Comparison of ENCODE assay signal across 25 cellular contexts in the genomic region with DNA sequence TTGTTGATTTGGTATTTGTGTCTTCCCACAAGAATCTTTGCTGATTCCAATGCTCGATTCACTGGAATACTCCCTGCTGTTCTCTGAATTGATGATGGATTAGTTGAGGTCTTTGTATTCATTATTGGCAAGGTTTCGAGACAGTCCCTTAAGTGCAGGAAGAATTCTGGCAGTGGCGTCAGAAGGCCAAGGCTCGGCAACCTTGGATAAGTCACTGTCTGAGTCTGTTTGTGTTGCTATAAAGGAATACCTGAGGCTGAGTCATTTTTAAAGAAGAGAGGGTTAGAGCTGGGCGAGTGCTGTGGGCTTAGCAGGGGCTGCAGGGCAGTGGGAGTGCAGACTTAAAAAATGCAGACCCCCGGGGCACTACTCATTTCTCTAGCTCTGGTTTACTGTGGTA. TPM values are rescaled to one million over a fixed set of nuclear protein-coding genes. Genes with fewer than 3 reads are reported as not detected.
A peak's percentile ranks its signal among the peaks of the same experiment; 100 is the strongest.
DNase-seq lines count a peak whose midpoint lies in the region; ATAC-seq and TF ChIP-seq lines count a peak whose summit lies in the region.
"Had no signal": no experiment of that assay in that cellular context is flagged by ENCODE, and none has a peak within 500 bp of the region (broad histone marks: within the 10 kb centered on the region; RNA-seq: fewer than 3 reads in every experiment).

No MANE protein-coding gene starts in this region.

- no peaks in the 10 kb centered on the region for H3K27me3 Mint-ChIP-seq in natural killer cell treated with Interleukin-12 subunit alpha and Interleukin-12 subunit beta and Interleukin-15 and Interleukin-18, amount 100 ng/mL, for 72 hours
- H3K27me3 Mint-ChIP-seq in natural killer cell (ENCODE audit: low read depth in 2 of 2), result no peaks in the 10 kb centered on the region
- H3K27me3 Mint-ChIP-seq in dendritic cell treated with granulocyte-macrophage colony-stimulating factor and Interleukin-4, amounts not matched to agents 40 ng/mL and 50 ng/mL, for 4 days, result no peaks in the 10 kb centered on the region
- H3K27me3 Mint-ChIP-seq in naive thymus-derived CD8-positive, alpha-beta T cell, result no peaks in the 10 kb centered on the region
- H3K27me3 Mint-ChIP-seq: activated CD4-positive, alpha-beta T cell treated with anti-CD3 and anti-CD28 coated beads, Interleukin-2, amount 10 ng/mL, durations not matched to agents 7 days and 5 days; activated CD8-positive, alpha-beta memory T cell treated with anti-CD3 and anti-CD28 coated beads, Interleukin-2, amount 10 ng/mL, durations not matched to agents 7 days and 5 days; activated naive CD8-positive, alpha-beta T cell had no signal

- peaks cover 5% of the 10 kb centered on the region for H3K36me3 Mint-ChIP-seq in natural killer cell treated with Interleukin-12 subunit alpha and Interleukin-12 subunit beta and Interleukin-15 and Interleukin-18, amount 100 ng/mL, for 72 hours
- no peaks in the 10 kb centered on the region for H3K36me3 Mint-ChIP-seq in natural killer cell
- peaks cover 37% of the 10 kb centered on the region for H3K36me3 Mint-ChIP-seq in dendritic cell treated with granulocyte-macrophage colony-stimulating factor and Interleukin-4, amounts not matched to agents 40 ng/mL and 50 ng/mL, for 4 days (ENCODE audit: low read depth)
- H3K36me3 Mint-ChIP-seq in naive thymus-derived CD8-positive, alpha-beta T cell, result peaks cover 0 to 3% (median 0%) of the 10 kb centered on the region in 3 donors

- H3K9me3 ChIP-seq in mesodermal cell (ENCODE audit: control insufficient read depth, low read length), result no peaks in the 10 kb centered on the region
- H3K9me3 ChIP-seq in tibial artery, result no peaks in the 10 kb centered on the region
- no peaks in the 10 kb centered on the region for H3K9me3 ChIP-seq in right atrium auricular region
- H3K9me3 ChIP-seq: prostate gland, sigmoid colon, vagina had no signal

- H3K4me1 Mint-ChIP-seq in natural killer cell treated with Interleukin-12 subunit alpha and Interleukin-12 subunit beta and Interleukin-15 and Interleukin-18, amount 100 ng/mL, for 72 hours (ENCODE audit: low read depth in 2 of 2), result peaks cover 82 to 87% of the 10 kb centered on the region in 2 donors
- peaks cover 88% of the 10 kb centered on the region in 2 donors for H3K4me1 Mint-ChIP-seq in natural killer cell
- peaks cover 78% of the 10 kb centered on the region for H3K4me1 Mint-ChIP-seq in dendritic cell treated with granulocyte-macrophage colony-stimulating factor and Interleukin-4, amounts not matched to agents 40 ng/mL and 50 ng/mL, for 4 days (ENCODE audit: low read depth)
- peaks cover 45 to 82% (median 68%) of the 10 kb centered on the region in 4 donors for H3K4me1 Mint-ChIP-seq in naive thymus-derived CD8-positive, alpha-beta T cell

- H3K36me3 ChIP-seq in mesodermal cell (ENCODE audit: control insufficient read depth, insufficient read depth, low read length) (no peaks in the 10 kb centered on the region), tibial artery (no peaks in the 10 kb centered on the region), right atrium auricular region (no peaks in the 10 kb centered on the region)
- H3K36me3 ChIP-seq: prostate gland, sigmoid colon, vagina had no signal

- no peaks in the 10 kb centered on the region for H3K9me3 Mint-ChIP-seq in natural killer cell treated with Interleukin-12 subunit alpha and Interleukin-12 subunit beta and Interleukin-15 and Interleukin-18, amount 100 ng/mL, for 72 hours
- H3K9me3 Mint-ChIP-seq in natural killer cell, result no peaks in the 10 kb centered on the region
- H3K9me3 Mint-ChIP-seq in dendritic cell treated with granulocyte-macrophage colony-stimulating factor and Interleukin-4, amounts not matched to agents 40 ng/mL and 50 ng/mL, for 4 days, result peaks cover 5% of the 10 kb centered on the region
- peaks cover 0 to 7% (median 0%) of the 10 kb centered on the region in 9 donors for H3K9me3 Mint-ChIP-seq in naive thymus-derived CD8-positive, alpha-beta T cell

- H3K27ac ChIP-seq in mesodermal cell (ENCODE audit: low read depth, low read length, severe bottlenecking) (peak overlapping the region; percentile 19), tibial artery (no peak overlapping the region), right atrium auricular region (no peak overlapping the region)
- H3K27ac ChIP-seq: PC-9, prostate gland, sigmoid colon, vagina had no signal

- H3K27ac Mint-ChIP-seq in natural killer cell treated with Interleukin-12 subunit alpha and Interleukin-12 subunit beta and Interleukin-15 and Interleukin-18, amount 100 ng/mL, for 72 hours, result peak overlapping the region; percentile 10 to 82
- H3K27ac Mint-ChIP-seq in natural killer cell, result peak overlapping the region in 1 of 2 donors; percentile 3
- peak overlapping the region; percentile 22 for H3K27ac Mint-ChIP-seq in dendritic cell treated with granulocyte-macrophage colony-stimulating factor and Interleukin-4, amounts not matched to agents 40 ng/mL and 50 ng/mL, for 4 days
- H3K27ac Mint-ChIP-seq in naive thymus-derived CD8-positive, alpha-beta T cell, result peak overlapping the region in 2 of 10 donors; percentile 35 to 57
- H3K27ac Mint-ChIP-seq: activated CD4-positive, alpha-beta T cell treated with anti-CD3 and anti-CD28 coated beads, Interleukin-2, amount 10 ng/mL, durations not matched to agents 7 days and 5 days; activated CD8-positive, alpha-beta memory T cell treated with anti-CD3 and anti-CD28 coated beads, Interleukin-2, amount 10 ng/mL, durations not matched to agents 7 days and 5 days; activated naive CD8-positive, alpha-beta T cell had no signal

- WGBS in mesodermal cell (ENCODE audit: insufficient coverage in 2 of 2), 2 experiments, result 61 to 73% methylated on average over 5 to 6 of the region's 6 CpGs

- POLR2A ChIA-PET in naive thymus-derived CD8-positive, alpha-beta T cell (lab: Charles Lee), result no interaction called here

- TF ChIP-seq CTCF in natural killer cell (IDR thresholded peaks at IDR 0.05) (no peak), tibial artery (IDR thresholded peaks at IDR 0.05) (no peak), right atrium auricular region (IDR thresholded peaks at IDR 0.05) (no peak)

- intact Hi-C loops in natural killer cell (cut with micrococcal nuclease) (no loop called here), tibial artery (cut with DNase I; ENCODE audit: low total_unique reads) (no loop called here)
- intact Hi-C loops in dendritic cell treated with granulocyte-macrophage colony-stimulating factor and Interleukin-4, amounts not matched to agents 40 ng/mL and 50 ng/mL, for 4 days (cut with micrococcal nuclease), result no loop called here

- H3K4me3 Mint-ChIP-seq in natural killer cell treated with Interleukin-12 subunit alpha and Interleukin-12 subunit beta and Interleukin-15 and Interleukin-18, amount 100 ng/mL, for 72 hours, result no peak overlapping the region
- no peak overlapping the region for H3K4me3 Mint-ChIP-seq in natural killer cell
- no peak overlapping the region for H3K4me3 Mint-ChIP-seq in dendritic cell treated with granulocyte-macrophage colony-stimulating factor and Interleukin-4, amounts not matched to agents 40 ng/mL and 50 ng/mL, for 4 days
- H3K4me3 Mint-ChIP-seq in naive thymus-derived CD8-positive, alpha-beta T cell, result no peak overlapping the region
- H3K4me3 Mint-ChIP-seq: activated CD4-positive, alpha-beta T cell treated with anti-CD3 and anti-CD28 coated beads, Interleukin-2, amount 10 ng/mL, durations not matched to agents 7 days and 5 days; activated CD8-positive, alpha-beta memory T cell treated with anti-CD3 and anti-CD28 coated beads, Interleukin-2, amount 10 ng/mL, durations not matched to agents 7 days and 5 days; activated naive CD8-positive, alpha-beta T cell had no signal

- H3K4me1 ChIP-seq in mesodermal cell (ENCODE audit: control insufficient read depth, insufficient read depth, low read length, poor library complexity, severe bottlenecking) (peaks cover 5% of the 10 kb centered on the region), tibial artery (peaks cover 0 to 9% (median 4%) of the 10 kb centered on the region in 4 donors), right atrium auricular region (peaks cover 0 to 27% of the 10 kb centered on the region in 2 donors)
- H3K4me1 ChIP-seq: prostate gland had no signal

- no peak for DNase-seq in natural killer cell treated with Interleukin-12 subunit alpha and Interleukin-12 subunit beta and Interleukin-15 and Interleukin-18, amount 100 ng/mL, for 72 hours (ENCODE audit: low spot score)
- DNase-seq in natural killer cell, result no peak
- no peak for DNase-seq in naive thymus-derived CD8-positive, alpha-beta T cell
- DNase-seq in tibial artery, result no peak
- no peak for DNase-seq in SIG-M5 treated with dmso at 0.1 percent for 504 hours (lab: John Stamatoyannopoulos, UW; ENCODE audit: unreplicated experiment)
- no peak for DNase-seq in right atrium auricular region (ENCODE audit: low spot score)
- DNase-seq: activated CD4-positive, alpha-beta T cell treated with anti-CD3 and anti-CD28 coated beads, Interleukin-2, amount 10 ng/mL, durations not matched to agents 7 days and 5 days; activated CD8-positive, alpha-beta memory T cell treated with anti-CD3 and anti-CD28 coated beads, Interleukin-2, amount 10 ng/mL, durations not matched to agents 7 days and 5 days; central memory CD4-positive, alpha-beta T cell; dermis blood vessel endothelial cell; DMS153; IMR-90; NCI-H2171; NCI-H526; PC-9; SHP77; sigmoid colon; stimulated activated CD4-positive, alpha-beta T cell treated with anti-CD3 and anti-CD28 coated beads, Interleukin-4, amount 100 ng/mL, for 4 hours; stimulated activated naive CD4-positive, alpha-beta T cell; T1000 had no signal

- no peak for ATAC-seq in natural killer cell treated with Interleukin-12 subunit alpha and Interleukin-12 subunit beta and Interleukin-15 and Interleukin-18, amount 100 ng/mL, for 72 hours
- ATAC-seq in natural killer cell, result no peak
- ATAC-seq in naive thymus-derived CD8-positive, alpha-beta T cell, result no peak
- ATAC-seq: activated CD8-positive, alpha-beta memory T cell treated with anti-CD3 and anti-CD28 coated beads, Interleukin-2, amount 10 ng/mL, durations not matched to agents 7 days and 5 days had no signal

- H3K27me3 ChIP-seq in tibial artery, result no peaks in the 10 kb centered on the region
- H3K27me3 ChIP-seq in right atrium auricular region, result no peaks in the 10 kb centered on the region
- H3K27me3 ChIP-seq: sigmoid colon, vagina had no signal

- H3K4me3 ChIP-seq in mesodermal cell (ENCODE audit: extremely low read depth, insufficient read depth, low read length, poor library complexity, severe bottlenecking), result no peak overlapping the region
- H3K4me3 ChIP-seq in tibial artery, result no peak overlapping the region
- no peak overlapping the region for H3K4me3 ChIP-seq in right atrium auricular region
- H3K4me3 ChIP-seq: PC-9, prostate gland, sigmoid colon, vagina had no signal

RNA-seq across cellular contexts. Expression of a gene that starts 56.9 kb away (rescaled TPM):
- total RNA-seq in natural killer cell treated with Interleukin-12 subunit alpha and Interleukin-12 subunit beta and Interleukin-15 and Interleukin-18, amount 100 ng/mL, for 72 hours, result 100 to 1,000 TPM; 195 to 374 TPM
- total RNA-seq in natural killer cell, result 100 to 1,000 TPM in 1 of 3 donors, 10 to 100 TPM in 2; 85.3 to 118 (median 96.1) TPM
- polyA plus RNA-seq in mesodermal cell (2013, experiment 1 of 2), result 14.1 TPM
- polyA plus RNA-seq in mesodermal cell (2013, experiment 2 of 2), result 12.6 TPM
- 10 to 100 TPM; 26.8 to 28.4 TPM for total RNA-seq in naive thymus-derived CD8-positive, alpha-beta T cell
- 10 to 100 TPM; 23.1 to 35.6 (median 26.1) TPM for polyA plus RNA-seq in naive thymus-derived CD8-positive, alpha-beta T cell
- 10 to 100 TPM in 1 of 2 donors, 1 to 10 TPM in 1; 7.8 to 11.9 TPM for total RNA-seq in right atrium auricular region
